8 cellular contexts compared by ENCODE assay signal in the genomic region with DNA sequence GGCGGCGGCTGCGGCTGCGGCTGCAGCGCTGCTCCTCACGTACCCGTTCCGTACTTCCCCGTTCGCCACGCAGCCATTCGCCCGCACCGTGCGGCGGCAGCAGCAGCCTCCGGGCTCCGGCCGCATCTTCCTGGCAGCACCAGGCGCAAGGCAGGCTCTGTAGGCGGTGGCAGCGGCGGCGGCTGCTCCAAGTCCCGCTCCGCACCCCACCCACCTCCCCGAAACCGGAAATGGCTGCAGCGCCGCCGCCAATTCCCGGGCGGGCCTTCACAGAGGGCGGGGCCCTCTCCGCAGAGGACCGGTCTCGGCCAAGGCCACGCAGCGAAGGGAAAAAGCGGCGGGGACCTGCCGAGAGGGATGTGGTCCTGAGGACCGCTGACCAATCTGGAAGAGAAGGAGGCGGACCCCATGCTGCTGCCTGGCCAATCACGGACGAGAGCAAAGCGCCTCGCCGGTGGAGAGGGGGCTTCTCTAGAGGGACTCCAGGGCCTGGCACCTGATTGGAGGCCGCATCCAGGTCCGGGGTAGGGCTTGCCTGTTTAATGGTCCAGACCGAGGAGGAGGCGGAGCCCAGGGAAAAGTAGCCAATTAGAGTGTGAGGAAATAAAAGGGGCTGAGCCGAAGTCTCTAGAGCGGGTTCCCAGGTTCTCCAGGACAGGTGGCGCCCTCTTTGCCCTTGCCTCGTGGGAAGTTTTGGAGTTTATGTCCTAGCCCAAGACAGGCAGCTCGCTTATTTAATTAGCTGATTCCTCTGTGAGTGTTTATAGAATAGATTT. TPM values are rescaled to one million over a fixed set of nuclear protein-coding genes. Genes with fewer than 3 reads are reported as not detected.
DNase-seq lines count a peak whose midpoint lies in the region; ATAC-seq and TF ChIP-seq lines count a peak whose summit lies in the region.

A gene with protein sequence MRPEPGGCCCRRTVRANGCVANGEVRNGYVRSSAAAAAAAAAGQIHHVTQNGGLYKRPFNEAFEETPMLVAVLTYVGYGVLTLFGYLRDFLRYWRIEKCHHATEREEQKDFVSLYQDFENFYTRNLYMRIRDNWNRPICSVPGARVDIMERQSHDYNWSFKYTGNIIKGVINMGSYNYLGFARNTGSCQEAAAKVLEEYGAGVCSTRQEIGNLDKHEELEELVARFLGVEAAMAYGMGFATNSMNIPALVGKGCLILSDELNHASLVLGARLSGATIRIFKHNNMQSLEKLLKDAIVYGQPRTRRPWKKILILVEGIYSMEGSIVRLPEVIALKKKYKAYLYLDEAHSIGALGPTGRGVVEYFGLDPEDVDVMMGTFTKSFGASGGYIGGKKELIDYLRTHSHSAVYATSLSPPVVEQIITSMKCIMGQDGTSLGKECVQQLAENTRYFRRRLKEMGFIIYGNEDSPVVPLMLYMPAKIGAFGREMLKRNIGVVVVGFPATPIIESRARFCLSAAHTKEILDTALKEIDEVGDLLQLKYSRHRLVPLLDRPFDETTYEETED (minus strand): TSS at position 184 of the 776 bp plus-strand sequence. CDS start 58 bp downstream, at position 126.

- H3K4me1 Mint-ChIP-seq in CD4-positive, CD25-positive, alpha-beta regulatory T cell, result peaks cover 23 to 51% (median 27%) of the 10 kb centered on the region in 4 donors

- H3K9me3 ChIP-seq in CD4-positive, CD25-positive, alpha-beta regulatory T cell (ENCODE audit: control insufficient read depth in 2 of 2, low read length in 2 of 2), result no peaks in the 10 kb centered on the region
- H3K9me3 ChIP-seq in left lung, result no peaks in the 10 kb centered on the region

- no peak for TF ChIP-seq CTCF in left lung (IDR thresholded peaks at IDR 0.05)

- peaks cover 0 to 3% (median 0%) of the 10 kb centered on the region in 7 donors for H3K9me3 Mint-ChIP-seq in CD4-positive, CD25-positive, alpha-beta regulatory T cell

- no peaks in the 10 kb centered on the region for H3K27me3 Mint-ChIP-seq in CD4-positive, CD25-positive, alpha-beta regulatory T cell

- H3K4me3 Mint-ChIP-seq in CD4-positive, CD25-positive, alpha-beta regulatory T cell, result peak within 1 kb of the TSS; percentile 90 to 97 (median 92)

- no peaks in the 10 kb centered on the region for H3K27me3 ChIP-seq in CD4-positive, CD25-positive, alpha-beta regulatory T cell (ENCODE audit: control insufficient read depth, insufficient read depth, low read length)
- H3K27me3 ChIP-seq in left lung, result no peaks in the 10 kb centered on the region

- ATAC-seq in CD4-positive, CD25-positive, alpha-beta regulatory T cell (ENCODE audit: low read depth in 2 of 2), result peak; percentile 98 to 99
- ATAC-seq in GM19397 (IDR thresholded peaks at IDR 0.05; ENCODE audit: unreplicated experiment) (peak; percentile 90), HG03571 (IDR thresholded peaks at IDR 0.05; ENCODE audit: unreplicated experiment) (peak; percentile 96), left lung (peak; percentile 97)

- H3K36me3 Mint-ChIP-seq in CD4-positive, CD25-positive, alpha-beta regulatory T cell, result peaks cover 5% of the 10 kb centered on the region

- intact Hi-C loops in left lung (cut with DNase I), result no loop called here

- peaks cover 24% of the 10 kb centered on the region for H3K4me1 ChIP-seq in CD4-positive, CD25-positive, alpha-beta regulatory T cell (ENCODE audit: control insufficient read depth, insufficient read depth, low read length, poor library complexity, severe bottlenecking)
- peaks cover 8 to 54% of the 10 kb centered on the region in 2 donors for H3K4me1 ChIP-seq in left lung

- peak within 1 kb of the TSS; percentile 72 for H3K27ac ChIP-seq in CD4-positive, CD25-positive, alpha-beta regulatory T cell (ENCODE audit: insufficient read depth, low read length, poor library complexity, severe bottlenecking)
- H3K27ac ChIP-seq in left lung, result peak within 1 kb of the TSS; percentile 86 to 94

- no peaks in the 10 kb centered on the region for H3K36me3 ChIP-seq in CD4-positive, CD25-positive, alpha-beta regulatory T cell (ENCODE audit: control insufficient read depth, insufficient read depth, low read length)
- H3K36me3 ChIP-seq in left lung, result no peaks in the 10 kb centered on the region

- DNase-seq in CD4-positive, CD25-positive, alpha-beta regulatory T cell, result peak; percentile 96 to 99 (median 97)
- DNase-seq in NCI-H774 (lab: John Stamatoyannopoulos, UW), result peak; percentile 94
- DNase-seq in activated CD4-positive, alpha-beta T cell treated with anti-CD3 and anti-CD28 coated beads, Interleukin-2, amount 50 U/mL, for 4 hours, result peak; percentile 96 to 97
- DNase-seq in dermis blood vessel endothelial cell, result peak; percentile 100
- DNase-seq in left lung, result peak; percentile 99 to 100
- DNase-seq in stimulated activated CD4-positive, alpha-beta T cell treated with anti-CD3 and anti-CD28 coated beads, Interleukin-2, amount 100 ng/mL, for 48 hours, result peak; percentile 87 to 88

- peak within 1 kb of the TSS; percentile 83 to 94 (median 87) for H3K27ac Mint-ChIP-seq in CD4-positive, CD25-positive, alpha-beta regulatory T cell

- H3K4me3 ChIP-seq in CD4-positive, CD25-positive, alpha-beta regulatory T cell (ENCODE audit: low read depth, low read length), result peak within 1 kb of the TSS; percentile 90
- H3K4me3 ChIP-seq in left lung, result peak within 1 kb of the TSS; percentile 87 to 89

RNA-seq across cellular contexts. Expression of the gene that starts here (rescaled TPM):
- total RNA-seq in CD4-positive, CD25-positive, alpha-beta regulatory T cell, result 18.1 TPM
- polyA plus RNA-seq in CD4-positive, CD25-positive, alpha-beta regulatory T cell, result 10 to 100 TPM in 2 of 4 donors, 1 to 10 TPM in 2; 8.9 to 11.4 (median 9.8) TPM
- total RNA-seq in dermis blood vessel endothelial cell, result 104 and 143 TPM in 2 replicates
- total RNA-seq in left lung, result 10 to 100 TPM; 40.7 to 44.0 TPM

Comparison
In these comparisons a context has a peak if more than half of its experiments do, and no peak if none do; other contexts are left out.
1. Peak in every context shown above with its lines: DNase-seq, ATAC-seq, H3K4me3 ChIP-seq and H3K27ac ChIP-seq.